Comparison of ENCODE assay signal across 23 cellular contexts in genomic region chr11:35293034-35293433, GRCh38.
"Had no signal": no experiment of that assay in that cellular context is flagged by ENCODE, and none has a peak within 500 bp of the region (broad histone marks: within the 10 kb centered on the region; RNA-seq: fewer than 3 reads in every experiment).

No MANE protein-coding gene starts in this region.

- H3K4me3 ChIP-seq: ascending aorta, breast epithelium, skin epidermis, thoracic aorta, upper lobe of right lung had no signal

- H3K4me1 ChIP-seq: breast epithelium, upper lobe of right lung had no signal

- H3K9me3 ChIP-seq: ascending aorta, breast epithelium, thoracic aorta, upper lobe of right lung had no signal

- ATAC-seq: activated T-cell treated with anti-CD3 and anti-CD28 coated beads, Interleukin-2, amount 50 U/mL, for 4 hours; effector memory CD8-positive, alpha-beta T cell; left ventricle myocardium superior; right cardiac atrium; upper lobe of right lung had no signal

- H3K9me3 Mint-ChIP-seq: activated T-cell treated with anti-CD3 and anti-CD28 coated beads, Interleukin-2, amount 50 U/mL, for 4 hours; effector memory CD8-positive, alpha-beta T cell; memory B cell; nephron had no signal

- H3K27ac Mint-ChIP-seq: memory B cell had no signal

- H3K27ac ChIP-seq: ascending aorta, breast epithelium, epithelial cell of prostate, skin epidermis, thoracic aorta, upper lobe of right lung had no signal

- FAIRE-seq: frontal cortex had no signal

- H3K36me3 Mint-ChIP-seq: memory B cell had no signal

- DNase-seq: activated CD4-positive, alpha-beta T cell treated with anti-CD3 and anti-CD28 coated beads, Interleukin-2, amount 50 U/mL, for 4 hours; activated CD4-positive, CD25-positive, alpha-beta regulatory T cell treated with anti-CD3 and anti-CD28 coated beads, Interleukin-2, amount 50 U/mL, for 72 hours; activated gamma-delta T cell treated with Interleukin-2 at 50 U/mL for 16 hours; activated T-cell treated with anti-CD3 and anti-CD28 coated beads, Interleukin-2, amount 50 U/mL, for 4 hours; cerebellar nuclear complex; effector memory CD8-positive, alpha-beta T cell; head of caudate nucleus; kidney glomerular epithelial cell; left ventricle myocardium superior; occipital lobe; right cardiac atrium; stimulated activated CD4-positive, alpha-beta T cell treated with anti-CD3 and anti-CD28 coated beads, Interleukin-4, amount 100 ng/mL, for 4 hours; stimulated activated CD8-positive, alpha-beta memory T cell treated with anti-CD3 and anti-CD28 coated beads, Interleukin-4, amount 100 ng/mL, for 48 hours; T1000; upper lobe of right lung had no signal

- H3K36me3 ChIP-seq: ascending aorta, breast epithelium, thoracic aorta, upper lobe of right lung had no signal

- H3K4me3 Mint-ChIP-seq: activated T-cell treated with anti-CD3 and anti-CD28 coated beads, Interleukin-2, amount 50 U/mL, for 4 hours; effector memory CD8-positive, alpha-beta T cell; memory B cell; nephron had no signal

- H3K27me3 ChIP-seq: ascending aorta, breast epithelium, upper lobe of right lung had no signal
